Comparison of ENCODE assay signal across 15 cellular contexts in the genomic region with DNA sequence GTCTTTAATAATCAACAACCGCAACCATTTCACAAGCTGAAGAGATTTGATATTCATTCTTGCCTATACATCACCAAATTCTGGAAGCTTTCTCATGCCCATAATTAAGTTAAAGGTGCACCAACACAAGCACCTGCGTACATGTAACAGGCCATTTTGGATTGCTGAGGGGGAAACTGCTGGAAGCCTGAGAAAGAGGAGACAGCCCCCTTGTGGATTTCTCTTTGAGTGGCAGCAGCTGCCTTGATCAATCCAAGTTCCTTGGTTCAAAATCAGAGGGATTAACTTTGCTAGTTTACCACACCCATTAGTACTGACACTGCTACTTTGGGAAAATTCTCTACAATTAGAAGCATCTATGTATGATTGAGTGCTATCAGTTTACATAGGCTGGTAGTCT.
DNase-seq lines count a peak whose midpoint lies in the region; ATAC-seq, FAIRE-seq and TF ChIP-seq lines count a peak whose summit lies in the region.
"Had no signal": no experiment of that assay in that cellular context is flagged by ENCODE, and none has a peak within 500 bp of the region (broad histone marks: within the 10 kb centered on the region; RNA-seq: fewer than 3 reads in every experiment).

No MANE protein-coding gene starts in this region.

- intact Hi-C loops in cardiac septum (cut with DNase I): no loop called here
- intact Hi-C loops in body of pancreas (cut with DNase I): no loop called here

- WGBS in gastroesophageal sphincter (ENCODE audit: low coverage in 1 of 2), 2 donors: 94 to 100% methylated on average over 2 of the region's 2 CpGs
- WGBS in body of pancreas, 2 donors: 58 to 69% methylated on average over 2 of the region's 2 CpGs

- H3K27me3 ChIP-seq in gastroesophageal sphincter (no peaks in the 10 kb centered on the region), body of pancreas (no peaks in the 10 kb centered on the region)
- H3K27me3 ChIP-seq: esophagus muscularis mucosa had no signal

- H3K4me3 ChIP-seq in gastroesophageal sphincter (no peak overlapping the region), body of pancreas (no peak overlapping the region)
- H3K4me3 ChIP-seq: esophagus muscularis mucosa had no signal

- H3K4me1 ChIP-seq in gastroesophageal sphincter: peaks cover 0 to 6% (median 0%) of the 10 kb centered on the region in 3 donors
- H3K4me1 ChIP-seq in body of pancreas: no peaks in the 10 kb centered on the region

- FAIRE-seq in D721Med (lab: Jason Lieb, UNC): no peak
- FAIRE-seq: GM18507 had no signal

- no peak for TF ChIP-seq EP300 in gastroesophageal sphincter (IDR thresholded peaks at IDR 0.05)

- TF ChIP-seq CTCF in D721Med (IDR thresholded peaks at IDR 0.05; ENCODE audit: insufficient read depth, missing control alignments): peak; percentile 47
- no peak for TF ChIP-seq CTCF in gastroesophageal sphincter (IDR thresholded peaks at IDR 0.05)
- TF ChIP-seq CTCF in body of pancreas (IDR thresholded peaks at IDR 0.05): peak in 1 of 7 experiments; percentile 8

- H3K36me3 ChIP-seq in gastroesophageal sphincter (no peaks in the 10 kb centered on the region), body of pancreas (replicated peaks in 1 of 2; ENCODE audit: insufficient read depth in 1 of 2, low read depth in 2 of 2) (no peaks in the 10 kb centered on the region)
- H3K36me3 ChIP-seq: esophagus muscularis mucosa had no signal

- DNase-seq in D721Med (ENCODE audit: insufficient read length, low spot score) (no peak), NCI-H1092 treated with DMSO at 0.1 percent for 48 hours (lab: John Stamatoyannopoulos, UW) (peak; percentile 50), iPS DF 4.7 (ENCODE audit: extremely low read depth, low spot score) (peak; percentile 28), kidney glomerular epithelial cell (lab: John Stamatoyannopoulos, UW) (no peak), cardiac septum (ENCODE audit: low spot score) (no peak), body of pancreas (no peak)
- DNase-seq: activated CD4-positive, alpha-beta T cell treated with anti-CD3 and anti-CD28 coated beads, Interleukin-2, amount 50 U/mL, for 48 hours; CD4-positive, alpha-beta memory T cell; MM.1S; Right ventricle myocardium superior; stimulated activated CD8-positive, alpha-beta memory T cell treated with anti-CD3 and anti-CD28 coated beads, Interleukin-4, amount 100 ng/mL, for 48 hours had no signal

- no peaks in the 10 kb centered on the region for H3K9me3 ChIP-seq in gastroesophageal sphincter
- H3K9me3 ChIP-seq in body of pancreas: no peaks in the 10 kb centered on the region
- H3K9me3 ChIP-seq: esophagus muscularis mucosa had no signal

- H3K27ac ChIP-seq in gastroesophageal sphincter (no peak overlapping the region), body of pancreas (no peak overlapping the region)
- H3K27ac ChIP-seq: esophagus muscularis mucosa had no signal

- ATAC-seq in SK-N-SH treated with all-trans-retinoic acid at 6 μM for 48 hours (0 out of 3 replicates have a peak, but pooled peaks have one; percentile 26), gastroesophageal sphincter (no peak), body of pancreas (no peak)

- TF ChIP-seq POLR2A in gastroesophageal sphincter (IDR thresholded peaks at IDR 0.05): no peak
- no peak for TF ChIP-seq POLR2A in body of pancreas (IDR thresholded peaks at IDR 0.05)

TF ChIP-seq in SK-N-SH treated with all-trans-retinoic acid at 6 μM for 48 hours, 23 proteins besides CTCF, POLR2A, EP300 and RAD21:
- TF ChIP-seq, protein P1, sequence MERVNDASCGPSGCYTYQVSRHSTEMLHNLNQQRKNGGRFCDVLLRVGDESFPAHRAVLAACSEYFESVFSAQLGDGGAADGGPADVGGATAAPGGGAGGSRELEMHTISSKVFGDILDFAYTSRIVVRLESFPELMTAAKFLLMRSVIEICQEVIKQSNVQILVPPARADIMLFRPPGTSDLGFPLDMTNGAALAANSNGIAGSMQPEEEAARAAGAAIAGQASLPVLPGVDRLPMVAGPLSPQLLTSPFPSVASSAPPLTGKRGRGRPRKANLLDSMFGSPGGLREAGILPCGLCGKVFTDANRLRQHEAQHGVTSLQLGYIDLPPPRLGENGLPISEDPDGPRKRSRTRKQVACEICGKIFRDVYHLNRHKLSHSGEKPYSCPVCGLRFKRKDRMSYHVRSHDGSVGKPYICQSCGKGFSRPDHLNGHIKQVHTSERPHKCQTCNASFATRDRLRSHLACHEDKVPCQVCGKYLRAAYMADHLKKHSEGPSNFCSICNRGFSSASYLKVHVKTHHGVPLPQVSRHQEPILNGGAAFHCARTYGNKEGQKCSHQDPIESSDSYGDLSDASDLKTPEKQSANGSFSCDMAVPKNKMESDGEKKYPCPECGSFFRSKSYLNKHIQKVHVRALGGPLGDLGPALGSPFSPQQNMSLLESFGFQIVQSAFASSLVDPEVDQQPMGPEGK (CRISPR knock-in tag; IDR thresholded peaks at IDR 0.05; ENCODE audit: borderline replicate concordance): no peak
- TF ChIP-seq OSR1 (CRISPR knock-in tag; IDR thresholded peaks at IDR 0.05) (no peak), ZFP30 (CRISPR knock-in tag; IDR thresholded peaks at IDR 0.05) (no peak), ZNF8 (CRISPR knock-in tag; IDR thresholded peaks at IDR 0.05) (no peak), CSDC2 (CRISPR knock-in tag; IDR thresholded peaks at IDR 0.05) (no peak), TOX (CRISPR knock-in tag; IDR thresholded peaks at IDR 0.05; ENCODE audit: borderline replicate concordance) (no peak), RARB (CRISPR knock-in tag; IDR thresholded peaks at IDR 0.05) (no peak), ZNF565 (CRISPR knock-in tag; conservative IDR thresholded peaks at IDR 0.05; ENCODE audit: low read depth) (no peak), ARNTL (CRISPR knock-in tag; IDR thresholded peaks at IDR 0.05; ENCODE audit: borderline replicate concordance, low read depth) (no peak), ZC3H10 (CRISPR knock-in tag; IDR thresholded peaks at IDR 0.05) (no peak)
- TF ChIP-seq, protein P2, sequence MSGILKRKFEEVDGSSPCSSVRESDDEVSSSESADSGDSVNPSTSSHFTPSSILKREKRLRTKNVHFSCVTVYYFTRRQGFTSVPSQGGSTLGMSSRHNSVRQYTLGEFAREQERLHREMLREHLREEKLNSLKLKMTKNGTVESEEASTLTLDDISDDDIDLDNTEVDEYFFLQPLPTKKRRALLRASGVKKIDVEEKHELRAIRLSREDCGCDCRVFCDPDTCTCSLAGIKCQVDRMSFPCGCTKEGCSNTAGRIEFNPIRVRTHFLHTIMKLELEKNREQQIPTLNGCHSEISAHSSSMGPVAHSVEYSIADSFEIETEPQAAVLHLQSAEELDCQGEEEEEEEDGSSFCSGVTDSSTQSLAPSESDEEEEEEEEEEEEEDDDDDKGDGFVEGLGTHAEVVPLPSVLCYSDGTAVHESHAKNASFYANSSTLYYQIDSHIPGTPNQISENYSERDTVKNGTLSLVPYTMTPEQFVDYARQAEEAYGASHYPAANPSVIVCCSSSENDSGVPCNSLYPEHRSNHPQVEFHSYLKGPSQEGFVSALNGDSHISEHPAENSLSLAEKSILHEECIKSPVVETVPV (CRISPR knock-in tag; IDR thresholded peaks at IDR 0.05): no peak

Comparison
In these comparisons a context has a peak if more than half of its experiments do, and no peak if none do; other contexts are left out.
1. DNase-seq: peak in NCI-H1092 treated with DMSO at 0.1 percent for 48 hours (single experiment) and iPS DF 4.7 (single experiment); none in D721Med (single experiment), kidney glomerular epithelial cell (single experiment), cardiac septum (single experiment) and body of pancreas (0 of 4).